ENCODE assay signal across 13 cellular contexts in genomic region chr14:67962215-67962644, GRCh38.
DNase-seq lines count a peak whose midpoint lies in the region; ATAC-seq, FAIRE-seq and TF ChIP-seq lines count a peak whose summit lies in the region.
"Had no signal": no experiment of that assay in that cellular context is flagged by ENCODE, and none has a peak within 500 bp of the region (broad histone marks: within the 10 kb centered on the region; RNA-seq: fewer than 3 reads in every experiment).

No MANE protein-coding gene starts in this region.

- no peaks in the 10 kb centered on the region for H3K79me2 ChIP-seq in OCI-LY3 (ENCODE audit: low read length)

- no peaks in the 10 kb centered on the region for H3K9me3 Mint-ChIP-seq in activated T-helper 1 cell treated with anti-CD3 and anti-CD28 coated beads, Interleukin-12 subunit alpha, Interleukin-12 subunit beta, Interleukin-2, Interleukin-4 antibody, amounts not matched to agents 30 ng/mL and 10 ng/mL and 1 ng/mL, durations not matched to agents 14 hours and 24 hours and 36 hours
- H3K9me3 Mint-ChIP-seq: neural crest cell had no signal

- intact Hi-C loops in Right ventricle myocardium inferior (cut with DNase I) (no loop called here), left colon (cut with DNase I, micrococcal nuclease) (no loop called here)
- intact Hi-C loops in activated T-helper 1 cell treated with anti-CD3 and anti-CD28 coated beads, Interleukin-12 subunit alpha, Interleukin-12 subunit beta, Interleukin-2, Interleukin-4 antibody, amounts not matched to agents 30 ng/mL and 10 ng/mL and 1 ng/mL, durations not matched to agents 14 hours and 24 hours and 36 hours (cut with micrococcal nuclease), result no loop called here

- H3K9me3 ChIP-seq in right atrium auricular region (no peaks in the 10 kb centered on the region), OCI-LY3 (ENCODE audit: insufficient read depth, low read length) (no peaks in the 10 kb centered on the region)

- peak; percentile 83 for FAIRE-seq in urothelium cell line (lab: Jason Lieb, UNC)
- FAIRE-seq: astrocyte, H1 had no signal

- H3K9ac ChIP-seq in OCI-LY3 (ENCODE audit: low read length), result no peak overlapping the region

- ATAC-seq in Right ventricle myocardium inferior (peak; percentile 44), left colon (peak; percentile 84)

- no peak overlapping the region for H3K4me3 Mint-ChIP-seq in activated T-helper 1 cell treated with anti-CD3 and anti-CD28 coated beads, Interleukin-12 subunit alpha, Interleukin-12 subunit beta, Interleukin-2, Interleukin-4 antibody, amounts not matched to agents 30 ng/mL and 10 ng/mL and 1 ng/mL, durations not matched to agents 14 hours and 24 hours and 36 hours
- H3K4me3 Mint-ChIP-seq: neural crest cell had no signal

- no peak overlapping the region for H3K27ac ChIP-seq in right atrium auricular region
- peak overlapping the region; percentile 74 for H3K27ac ChIP-seq in OCI-LY3 (ENCODE audit: low read length)

- no peaks in the 10 kb centered on the region for H3K27me3 ChIP-seq in right atrium auricular region
- H3K27me3 ChIP-seq in OCI-LY3 (ENCODE audit: low read depth, low read length), result no peaks in the 10 kb centered on the region

- peaks cover 1% of the 10 kb centered on the region for H3K36me3 Mint-ChIP-seq in activated T-helper 1 cell treated with anti-CD3 and anti-CD28 coated beads, Interleukin-12 subunit alpha, Interleukin-12 subunit beta, Interleukin-2, Interleukin-4 antibody, amounts not matched to agents 30 ng/mL and 10 ng/mL and 1 ng/mL, durations not matched to agents 14 hours and 24 hours and 36 hours (ENCODE audit: low read depth)

- H3K36me3 ChIP-seq in right atrium auricular region (no peaks in the 10 kb centered on the region), OCI-LY3 (replicated peaks; ENCODE audit: low read depth, low read length) (peaks cover 4% of the 10 kb centered on the region)

- no peak for TF ChIP-seq CTCF in right atrium auricular region (IDR thresholded peaks at IDR 0.05)
- TF ChIP-seq CTCF in OCI-LY3 (IDR thresholded peaks at IDR 0.05; ENCODE audit: low read depth, low read length), result no peak

- DNase-seq in Right ventricle myocardium inferior (ENCODE audit: missing footprints) (no peak), right atrium auricular region (ENCODE audit: low spot score) (no peak), left colon (no peak), urothelium cell line (ENCODE audit: low spot score) (no peak), activated T-cell treated with anti-CD3 and anti-CD28 coated beads for 4 hours (no peak)
- DNase-seq in activated T-helper 1 cell treated with anti-CD3 and anti-CD28 coated beads, Interleukin-12 subunit alpha, Interleukin-12 subunit beta, Interleukin-2, Interleukin-4 antibody, amounts not matched to agents 30 ng/mL and 10 ng/mL and 1 ng/mL, durations not matched to agents 14 hours and 24 hours and 36 hours (ENCODE audit: low spot score), result no peak
- DNase-seq in stimulated activated CD4-positive, alpha-beta T cell treated with anti-CD3 and anti-CD28 coated beads, Interleukin-12 subunit alpha, Interleukin-12 subunit beta, amount 100 ng/mL, for 4 hours, result no peak
- DNase-seq: 8988T, NCI-H774 had no signal

- H3K4me1 ChIP-seq in right atrium auricular region, result no peaks in the 10 kb centered on the region
- peaks cover 25% of the 10 kb centered on the region for H3K4me1 ChIP-seq in OCI-LY3 (ENCODE audit: low read length)

- H3K27me3 Mint-ChIP-seq in activated T-helper 1 cell treated with anti-CD3 and anti-CD28 coated beads, Interleukin-12 subunit alpha, Interleukin-12 subunit beta, Interleukin-2, Interleukin-4 antibody, amounts not matched to agents 30 ng/mL and 10 ng/mL and 1 ng/mL, durations not matched to agents 14 hours and 24 hours and 36 hours (ENCODE audit: insufficient read depth), result no peaks in the 10 kb centered on the region

- H3K4me3 ChIP-seq in right atrium auricular region (no peak overlapping the region), OCI-LY3 (ENCODE audit: low read length) (peak overlapping the region; percentile 45)

- peak overlapping the region; percentile 71 for H3K4me2 ChIP-seq in OCI-LY3 (ENCODE audit: low read length)

- no peaks in the 10 kb centered on the region for H3K4me1 Mint-ChIP-seq in activated T-helper 1 cell treated with anti-CD3 and anti-CD28 coated beads, Interleukin-12 subunit alpha, Interleukin-12 subunit beta, Interleukin-2, Interleukin-4 antibody, amounts not matched to agents 30 ng/mL and 10 ng/mL and 1 ng/mL, durations not matched to agents 14 hours and 24 hours and 36 hours (ENCODE audit: low read depth)

- no peak overlapping the region for H3K27ac Mint-ChIP-seq in activated T-helper 1 cell treated with anti-CD3 and anti-CD28 coated beads, Interleukin-12 subunit alpha, Interleukin-12 subunit beta, Interleukin-2, Interleukin-4 antibody, amounts not matched to agents 30 ng/mL and 10 ng/mL and 1 ng/mL, durations not matched to agents 14 hours and 24 hours and 36 hours

- H4K20me1 ChIP-seq in OCI-LY3 (ENCODE audit: insufficient read depth, low read length), result no peaks in the 10 kb centered on the region

- no peak overlapping the region for H2AFZ ChIP-seq in OCI-LY3 (ENCODE audit: low read depth, low read length)
